In the genomic region with DNA sequence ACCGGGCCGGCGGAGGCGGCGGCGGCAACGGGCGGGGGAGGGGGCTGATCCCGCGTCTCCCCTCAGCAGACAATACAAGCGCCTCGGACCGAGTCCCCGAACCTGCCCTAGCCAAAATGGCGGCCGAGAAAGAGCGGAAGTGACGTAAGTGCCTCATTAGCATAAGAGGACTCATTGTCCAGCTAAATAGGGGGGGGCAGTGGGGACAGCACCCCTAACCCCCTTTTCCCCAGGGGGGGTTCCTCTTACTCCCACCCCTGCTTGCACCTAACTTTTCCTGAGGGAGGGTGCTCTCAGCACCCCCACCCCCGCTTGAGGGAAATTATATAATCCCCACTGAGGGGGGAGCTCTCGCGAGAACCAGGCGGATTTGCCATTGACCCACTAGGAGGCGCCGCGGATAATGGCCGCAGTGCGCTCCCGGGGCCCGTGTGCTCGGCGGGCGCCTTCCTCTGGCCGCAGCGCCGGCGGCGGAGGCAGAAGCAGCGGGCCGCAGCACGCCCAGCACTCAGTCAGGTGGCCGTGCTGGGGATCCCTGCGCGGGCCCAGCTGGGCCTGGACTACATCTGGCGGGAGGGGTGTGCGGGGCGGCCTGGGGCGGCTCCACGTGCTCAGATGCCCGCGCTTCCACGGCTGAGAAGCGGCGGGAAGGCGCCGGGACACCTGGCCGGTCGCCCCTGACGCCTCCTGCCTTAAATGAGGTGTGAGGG, we compare ENCODE assay signal across 8 cellular contexts. TPM values are rescaled to one million over a fixed set of nuclear protein-coding genes. Genes with fewer than 3 reads are reported as not detected.
DNase-seq lines count a peak whose midpoint lies in the region; ATAC-seq and TF ChIP-seq lines count a peak whose summit lies in the region.

A gene (minus strand): TSS at position 132 of the 710 bp plus-strand sequence. CDS start 27,441 bp downstream, outside the sequence.

- H3K4me3 ChIP-seq in WERI-Rb-1 (ENCODE audit: low read depth, low read length) (peak within 1 kb of the TSS; percentile 94), breast epithelium (peak within 1 kb of the TSS; percentile 79 to 88 (median 86)), iPS-20b (ENCODE audit: low read length) (peak within 1 kb of the TSS; percentile 77), skin epidermis (peak within 1 kb of the TSS; percentile 67 to 97 (median 83))

- TF ChIP-seq POLR2A in breast epithelium (IDR thresholded peaks at IDR 0.05), result no peak

- TF ChIP-seq CTCF in WERI-Rb-1 (IDR thresholded peaks at IDR 0.05; ENCODE audit: low read depth, low read length) (peak; percentile 59), breast epithelium (IDR thresholded peaks at IDR 0.05) (peak; percentile 87 to 90 (median 88))

- H3K27me3 ChIP-seq in WERI-Rb-1 (ENCODE audit: insufficient read depth, low read depth, severe bottlenecking), result no peaks in the 10 kb centered on the region
- no peaks in the 10 kb centered on the region for H3K27me3 ChIP-seq in breast epithelium
- H3K27me3 ChIP-seq in iPS-20b (ENCODE audit: insufficient read depth, low read length), result no peaks in the 10 kb centered on the region

- ATAC-seq in GM18907 (IDR thresholded peaks at IDR 0.05; ENCODE audit: unreplicated experiment) (peak; percentile 61), HG03159 (IDR thresholded peaks at IDR 0.05; ENCODE audit: unreplicated experiment) (peak; percentile 64)

- intact Hi-C loops in breast epithelium (cut with DNase I; ENCODE audit: low total_unique reads), result loop anchor here (10.0 kb wide), 1 partner anchor 137 kb away; a partner anchor contains a TSS

- H3K36me3 ChIP-seq in WERI-Rb-1, result peaks cover 63% of the 10 kb centered on the region
- no peaks in the 10 kb centered on the region for H3K36me3 ChIP-seq in breast epithelium
- peaks cover 80% of the 10 kb centered on the region for H3K36me3 ChIP-seq in iPS-20b (ENCODE audit: insufficient read depth, low read depth, low read length)

- H3K9me3 ChIP-seq in WERI-Rb-1 (ENCODE audit: severe bottlenecking) (no peaks in the 10 kb centered on the region), breast epithelium (no peaks in the 10 kb centered on the region), iPS-20b (ENCODE audit: insufficient read depth, low read depth, low read length) (no peaks in the 10 kb centered on the region)

- peak within 1 kb of the TSS; percentile 99 for H3K27ac ChIP-seq in WERI-Rb-1
- peak within 1 kb of the TSS; percentile 99 to 100 for H3K27ac ChIP-seq in breast epithelium
- H3K27ac ChIP-seq in iPS-20b (ENCODE audit: low read length), result peak within 1 kb of the TSS; percentile 94
- H3K27ac ChIP-seq in skin epidermis, result peak within 1 kb of the TSS; percentile 97 to 100 (median 99)

- DNase-seq in AG08395 (ENCODE audit: low spot score) (peak; percentile 84), NCI-H2227 (lab: John Stamatoyannopoulos, UW; ENCODE audit: unreplicated experiment) (peak; percentile 97), WERI-Rb-1 (peak; percentile 94), breast epithelium (ENCODE audit: low spot score in 2 of 2) (peak; percentile 90)

- H3K9ac ChIP-seq in iPS-20b (ENCODE audit: low read depth, low read length), result peak within 1 kb of the TSS; percentile 96

- peaks cover 0 to 8% of the 10 kb centered on the region in 2 donors for H3K4me1 ChIP-seq in breast epithelium
- H3K4me1 ChIP-seq in iPS-20b (ENCODE audit: insufficient read depth, low read length), result peaks cover 20% of the 10 kb centered on the region

RNA-seq across cellular contexts. Expression of the gene that starts here (rescaled TPM):
- total RNA-seq in breast epithelium, result 10 to 100 TPM; 51.7 to 70.2 (median 60.0) TPM

Comparison
In these comparisons a context has a peak if more than half of its experiments do, and no peak if none do; other contexts are left out.
1. Peak in every context shown above with its lines: DNase-seq, ATAC-seq, H3K4me3 ChIP-seq and H3K27ac ChIP-seq.